ENCODE assay signal across 8 cellular contexts in genomic region chr2:70554338-70554892, GRCh38. TPM values are rescaled to one million over a fixed set of nuclear protein-coding genes. Genes with fewer than 3 reads are reported as not detected.
DNase-seq lines count a peak whose midpoint lies in the region; ATAC-seq and TF ChIP-seq lines count a peak whose summit lies in the region.

No MANE protein-coding gene starts in this region.

- peaks cover 29% of the 10 kb centered on the region for H3K27me3 Mint-ChIP-seq in activated T-cell treated with anti-CD3 and anti-CD28 coated beads, Interleukin-2, amount 50 U/mL, for 24 hours
- H3K27me3 Mint-ChIP-seq in brain: peaks cover 70% of the 10 kb centered on the region
- H3K27me3 Mint-ChIP-seq in memory B cell: peaks cover 20% of the 10 kb centered on the region

- peaks cover 0 to 27% of the 10 kb centered on the region in 2 donors for H3K27me3 ChIP-seq in tibial nerve

- peaks cover 0 to 23% (median 6%) of the 10 kb centered on the region in 4 donors for H3K4me1 ChIP-seq in tibial nerve

- no peak for TF ChIP-seq POLR2A in tibial nerve (IDR thresholded peaks at IDR 0.05)

- H3K9me3 ChIP-seq in tibial nerve: no peaks in the 10 kb centered on the region

- no peak for ATAC-seq in memory B cell (ENCODE audit: low read depth)
- no peak for ATAC-seq in HG02885 (IDR thresholded peaks at IDR 0.05; ENCODE audit: poor library complexity, unreplicated experiment)

- peak overlapping the region in 3 of 4 donors; percentile 26 to 76 (median 73) for H3K27ac ChIP-seq in tibial nerve

- H3K27ac Mint-ChIP-seq in activated T-cell treated with anti-CD3 and anti-CD28 coated beads, Interleukin-2, amount 50 U/mL, for 24 hours: peak overlapping the region; percentile 66
- H3K27ac Mint-ChIP-seq in brain (no peak overlapping the region), memory B cell (no peak overlapping the region)

- H3K9me3 Mint-ChIP-seq in activated T-cell treated with anti-CD3 and anti-CD28 coated beads, Interleukin-2, amount 50 U/mL, for 24 hours: no peaks in the 10 kb centered on the region
- H3K9me3 Mint-ChIP-seq in brain: peaks cover 0 to 10% (median 3%) of the 10 kb centered on the region in 5 experiments
- no peaks in the 10 kb centered on the region for H3K9me3 Mint-ChIP-seq in memory B cell

- no peak for DNase-seq in activated T-cell treated with anti-CD3 and anti-CD28 coated beads, Interleukin-2, amount 50 U/mL, for 24 hours
- no peak for DNase-seq in activated T-cell treated with anti-CD3 and anti-CD28 coated beads for 4 hours
- DNase-seq in memory B cell (ENCODE audit: low spot score in 2 of 2): no peak
- DNase-seq in tibial nerve (ENCODE audit: low spot score in 2 of 2): no peak
- DNase-seq in D341Med (ENCODE audit: low spot score): no peak
- DNase-seq in NCI-H146 (lab: John Stamatoyannopoulos, UW): no peak

- peak overlapping the region; percentile 74 for H3K4me3 Mint-ChIP-seq in activated T-cell treated with anti-CD3 and anti-CD28 coated beads, Interleukin-2, amount 50 U/mL, for 24 hours
- H3K4me3 Mint-ChIP-seq in brain (peak overlapping the region; percentile 78 to 84 (median 83)), memory B cell (peak overlapping the region; percentile 49)

- peaks cover 30% of the 10 kb centered on the region for H3K4me1 Mint-ChIP-seq in activated T-cell treated with anti-CD3 and anti-CD28 coated beads, Interleukin-2, amount 50 U/mL, for 24 hours (ENCODE audit: low read depth)
- peaks cover 38% of the 10 kb centered on the region for H3K4me1 Mint-ChIP-seq in brain
- peaks cover 9% of the 10 kb centered on the region for H3K4me1 Mint-ChIP-seq in memory B cell

- 26 to 48% methylated on average over 10 to 18 of the region's 18 CpGs for WGBS in tibial nerve, 2 donors

- TF ChIP-seq CTCF in brain (conservative IDR thresholded peaks at IDR 0.05) (peak; percentile 49 to 69), tibial nerve (IDR thresholded peaks at IDR 0.05) (no peak)

- no peaks in the 10 kb centered on the region for H3K36me3 ChIP-seq in tibial nerve

- TF ChIP-seq EP300 in tibial nerve (IDR thresholded peaks at IDR 0.05): no peak

- peak overlapping the region; percentile 50 to 87 (median 78) for H3K4me3 ChIP-seq in tibial nerve

- H3K36me3 Mint-ChIP-seq in activated T-cell treated with anti-CD3 and anti-CD28 coated beads, Interleukin-2, amount 50 U/mL, for 24 hours (ENCODE audit: low read depth): no peaks in the 10 kb centered on the region
- H3K36me3 Mint-ChIP-seq in brain (no peaks in the 10 kb centered on the region), memory B cell (no peaks in the 10 kb centered on the region)

RNA-seq across cellular contexts. Expression of gene TGFA, which starts 0.8 kb away (rescaled TPM):
- polyA plus RNA-seq in brain (ENCODE audit: insufficient read depth, low read depth, low replicate concordance): 5.3 TPM
- total RNA-seq in tibial nerve: 10 to 100 TPM in 2 of 4 donors, 1 to 10 TPM in 2; 3.0 to 12.6 (median 9.6) TPM

Comparison
In these comparisons a context has a peak if more than half of its experiments do, and no peak if none do; other contexts are left out.
1. CTCF ChIP-seq: peak in brain (2 of 2); none in tibial nerve (0 of 5).
2. Peak in every context shown above with its lines, with median percentiles within 50 percentile points of each other: H3K4me3 Mint-ChIP-seq.